8 cellular contexts compared by ENCODE assay signal in the genomic region with DNA sequence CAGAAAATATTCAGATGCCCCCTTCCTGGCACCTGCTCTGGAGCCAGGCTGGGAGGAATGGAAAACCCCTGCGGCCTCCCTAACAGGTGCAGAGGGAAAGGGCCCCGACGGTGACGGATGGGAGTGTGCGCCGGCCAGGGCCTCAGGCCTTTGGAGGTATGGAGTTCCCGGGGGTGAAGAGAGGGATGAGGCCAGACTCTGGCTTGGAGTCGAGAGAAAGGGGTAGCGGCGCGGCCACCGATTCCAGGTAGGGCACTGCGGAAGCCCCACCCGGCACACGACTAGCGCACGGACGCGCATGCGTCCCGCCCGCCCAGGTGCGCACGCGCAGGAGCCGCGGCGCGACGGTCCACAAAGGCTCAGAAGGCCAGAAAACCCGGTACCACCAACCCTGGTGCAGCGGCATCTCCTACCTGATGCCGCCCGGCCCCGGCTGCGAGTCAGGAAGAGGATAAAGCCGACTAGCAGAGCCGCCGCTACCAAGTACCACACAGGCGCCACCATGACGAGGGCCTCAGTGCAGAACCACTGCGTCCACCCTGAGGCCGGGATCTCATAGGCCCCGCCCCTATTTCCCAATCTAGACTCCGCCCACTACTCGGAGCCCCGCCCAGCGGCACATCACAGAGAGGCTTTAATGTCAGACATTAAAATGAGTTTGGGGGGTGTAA. TPM values are rescaled to one million over a fixed set of nuclear protein-coding genes. Genes with fewer than 3 reads are reported as not detected.
A peak's percentile ranks its signal among the peaks of the same experiment; 100 is the strongest.
DNase-seq lines count a peak whose midpoint lies in the region; ATAC-seq and TF ChIP-seq lines count a peak whose summit lies in the region.

TSS of gene DDRGK1 (minus strand) at position 559 of the 671 bp plus-strand sequence. CDS start at position 504, 55 bp downstream.

- peak within 1 kb of the TSS; percentile 56; the same call in 1 of the 2 replicates for H2AFZ ChIP-seq in OCI-LY7 (ENCODE audit: low read length)

- H3K79me2 ChIP-seq in OCI-LY7 (ENCODE audit: insufficient read depth, low read depth, low read length): peaks cover 18% of the 10 kb centered on the region; the same call in 1 of the 2 replicates

- peak within 1 kb of the TSS; percentile 96 for H3K4me2 ChIP-seq in OCI-LY7 (ENCODE audit: low read length)

- ATAC-seq in GM21367 (IDR thresholded peaks at IDR 0.05; ENCODE audit: unreplicated experiment) (peak; percentile 73), mucosa of descending colon (peak; percentile 93)

- H3K9me3 ChIP-seq in OCI-LY7 (ENCODE audit: low read length): no peaks in the 10 kb centered on the region
- H3K9me3 ChIP-seq in mucosa of descending colon: no peaks in the 10 kb centered on the region

- CTCF ChIA-PET in OCI-LY7 (lab: Charles Lee; ENCODE audit: unreplicated experiment): no interaction called here

- BruUV-seq in OCI-LY7 (replicated peaks; lab: Mats Ljungman, UMichigan): no TSS peak

- H3K9me2 ChIP-seq in OCI-LY7 (ENCODE audit: insufficient read depth, low read length): no peaks in the 10 kb centered on the region

- intact Hi-C loops in OCI-LY7 (cut with micrococcal nuclease; ENCODE audit: unreplicated experiment) (loop anchor here (5.0 to 10.0 kb wide), 2 partner anchors 47 to 549 kb away; partner anchors contain the start of genes FASTKD5, NOP56 and UBOX5), mucosa of descending colon (cut with DNase I, micrococcal nuclease) (no loop called here)

- peaks cover 17% of the 10 kb centered on the region for H3K4me1 ChIP-seq in OCI-LY7 (ENCODE audit: insufficient read depth, low read length, poor library complexity, severe bottlenecking)
- H3K4me1 ChIP-seq in mucosa of descending colon (ENCODE audit: low read depth): peaks cover 8% of the 10 kb centered on the region

- peaks cover 28% of the 10 kb centered on the region for H3K36me3 ChIP-seq in OCI-LY7 (ENCODE audit: insufficient read depth, low read length)
- peaks cover 9% of the 10 kb centered on the region for H3K36me3 ChIP-seq in mucosa of descending colon (ENCODE audit: low read depth)

- DNase-seq in COR-L47 (lab: John Stamatoyannopoulos, UW): peak; percentile 80
- peak in 75 of 76 experiments; percentile 16 to 94 (median 78) for DNase-seq in HUDEP-2 (lab: John Stamatoyannopoulos, UW; ENCODE audit: unreplicated experiment in 76 of 76)
- peak; percentile 86 for DNase-seq in OCI-LY7 (ENCODE audit: low spot score)
- DNase-seq in activated T-cell treated with anti-CD3 and anti-CD28 coated beads for 1 hour (ENCODE audit: low read depth): peak; percentile 88
- DNase-seq in epidermal melanocyte (ENCODE audit: insufficient read length, low spot score): peak; percentile 85
- peak; percentile 89 to 96 (median 96) for DNase-seq in mucosa of descending colon
- peak; percentile 79 to 83 for DNase-seq in stimulated activated CD8-positive, alpha-beta memory T cell treated with anti-CD3 and anti-CD28 coated beads, Interleukin-4, amount 100 ng/mL, for 1 hour (ENCODE audit: low read depth in 2 of 2, low spot score in 1 of 2)

- H3K4me3 ChIP-seq in OCI-LY7 (ENCODE audit: low read depth, low read length, poor library complexity, severe bottlenecking): peak within 1 kb of the TSS; percentile 92
- H3K4me3 ChIP-seq in mucosa of descending colon: peak within 1 kb of the TSS; percentile 79

- no peaks in the 10 kb centered on the region for H4K20me1 ChIP-seq in OCI-LY7 (ENCODE audit: insufficient read depth, low read length)

- TF ChIP-seq CTCF in OCI-LY7 (conservative IDR thresholded peaks at IDR 0.05; ENCODE audit: low read length) (no peak), mucosa of descending colon (IDR thresholded peaks at IDR 0.05) (no peak)

- POLR2A ChIA-PET in OCI-LY7 (lab: Charles Lee): interaction anchor here (0.5 to 1.1 kb wide), 3 partner anchors 47 to 153 kb away, joined by 3 to 4 read pairs (median 3); no protein-coding TSS in a partner anchor

- peak within 1 kb of the TSS; percentile 73 for H3K27ac ChIP-seq in OCI-LY7 (ENCODE audit: low read depth, low read length, poor library complexity, severe bottlenecking)

RNA-seq across cellular contexts. Expression of gene DDRGK1, which starts in this region (rescaled TPM):
- 35.5 and 37.7 TPM in 2 replicates for total RNA-seq in OCI-LY7 (2014; rRNA removed; shearing (Covaris generic))
- total RNA-seq in OCI-LY7 (2022) (52.0 and 55.0 TPM in 2 replicates), mucosa of descending colon (10 to 100 TPM; 51.3 to 80.3 (median 62.9) TPM)

Comparison
In these comparisons a context has a peak if more than half of its experiments do, and no peak if none do; other contexts are left out.
1. Peak in every context shown above with its lines: DNase-seq, ATAC-seq, H3K4me3 ChIP-seq and H3K27ac ChIP-seq.